11 cellular contexts compared by ENCODE assay signal in genomic region chr6:12163149-12163548, GRCh38.
A peak's percentile ranks its signal among the peaks of the same experiment; 100 is the strongest.
DNase-seq lines count a peak whose midpoint lies in the region; ATAC-seq and TF ChIP-seq lines count a peak whose summit lies in the region.
"Had no signal": no experiment of that assay in that cellular context is flagged by ENCODE, and none has a peak within 500 bp of the region (broad histone marks: within the 10 kb centered on the region; RNA-seq: fewer than 3 reads in every experiment).

No MANE protein-coding gene starts in this region.

- H3K9me3 Mint-ChIP-seq in T-helper 1 cell treated with Interleukin-12 subunit alpha and Interleukin-12 subunit beta and Interleukin-4 antibody, amounts not matched to agents 30 μg/mL and 1 μg/mL, for 36 hours = no peaks in the 10 kb centered on the region
- H3K9me3 Mint-ChIP-seq in natural killer cell = no peaks in the 10 kb centered on the region
- H3K9me3 Mint-ChIP-seq: neural crest cell had no signal

- H3K4me1 ChIP-seq in left lung = no peaks in the 10 kb centered on the region
- no peaks in the 10 kb centered on the region for H3K4me1 ChIP-seq in colonic mucosa

- intact Hi-C loops in natural killer cell (cut with micrococcal nuclease) (no loop called here), left lung (cut with DNase I) (no loop called here), colonic mucosa (cut with DNase I) (no loop called here)

- H3K27me3 Mint-ChIP-seq in T-helper 1 cell treated with Interleukin-12 subunit alpha and Interleukin-12 subunit beta and Interleukin-4 antibody, amounts not matched to agents 30 μg/mL and 1 μg/mL, for 36 hours (ENCODE audit: low read depth) = no peaks in the 10 kb centered on the region
- H3K27me3 Mint-ChIP-seq in natural killer cell (ENCODE audit: low read depth in 2 of 2) = no peaks in the 10 kb centered on the region

- H3K9ac ChIP-seq in colonic mucosa (ENCODE audit: low read depth in 2 of 2, low read length in 2 of 2) = no peak overlapping the region

- H3K27ac Mint-ChIP-seq in T-helper 1 cell treated with Interleukin-12 subunit alpha and Interleukin-12 subunit beta and Interleukin-4 antibody, amounts not matched to agents 30 μg/mL and 1 μg/mL, for 36 hours = peak overlapping the region; percentile 39
- peak overlapping the region; percentile 10 to 21 for H3K27ac Mint-ChIP-seq in natural killer cell

- peaks cover 38% of the 10 kb centered on the region for H3K36me3 Mint-ChIP-seq in T-helper 1 cell treated with Interleukin-12 subunit alpha and Interleukin-12 subunit beta and Interleukin-4 antibody, amounts not matched to agents 30 μg/mL and 1 μg/mL, for 36 hours (ENCODE audit: low read depth)
- no peaks in the 10 kb centered on the region for H3K36me3 Mint-ChIP-seq in natural killer cell

- TF ChIP-seq CTCF in natural killer cell (IDR thresholded peaks at IDR 0.05) (no peak), left lung (IDR thresholded peaks at IDR 0.05) (no peak), colonic mucosa (IDR thresholded peaks at IDR 0.05) (no peak)

- H3K4me3 ChIP-seq in left lung (no peak overlapping the region), colonic mucosa (no peak overlapping the region)
- H3K4me3 ChIP-seq: cardiac muscle cell had no signal

- peaks cover 30% of the 10 kb centered on the region for H3K4me1 Mint-ChIP-seq in T-helper 1 cell treated with Interleukin-12 subunit alpha and Interleukin-12 subunit beta and Interleukin-4 antibody, amounts not matched to agents 30 μg/mL and 1 μg/mL, for 36 hours (ENCODE audit: low read depth)
- peaks cover 18 to 19% of the 10 kb centered on the region in 2 donors for H3K4me1 Mint-ChIP-seq in natural killer cell

- H3K27me3 ChIP-seq in left lung = no peaks in the 10 kb centered on the region
- H3K27me3 ChIP-seq in colonic mucosa = no peaks in the 10 kb centered on the region
- H3K27me3 ChIP-seq: cardiac muscle cell had no signal

- peak overlapping the region; percentile 23 for H3K4me3 Mint-ChIP-seq in T-helper 1 cell treated with Interleukin-12 subunit alpha and Interleukin-12 subunit beta and Interleukin-4 antibody, amounts not matched to agents 30 μg/mL and 1 μg/mL, for 36 hours
- peak overlapping the region; percentile 32 for H3K4me3 Mint-ChIP-seq in natural killer cell
- H3K4me3 Mint-ChIP-seq: neural crest cell had no signal

- DNase-seq in natural killer cell (no peak), left lung (no peak), GM19240 (ENCODE audit: insufficient read length, low spot score) (no peak), colonic mucosa (no peak)
- DNase-seq: NCI-H2029 had no signal

- no peak overlapping the region for H3K27ac ChIP-seq in left lung
- no peak overlapping the region for H3K27ac ChIP-seq in colonic mucosa
- H3K27ac ChIP-seq: cardiac muscle cell had no signal

- H3K36me3 ChIP-seq in left lung (peaks cover 0 to 28% of the 10 kb centered on the region in 2 donors), colonic mucosa (no peaks in the 10 kb centered on the region)

- H3K9me3 ChIP-seq in left lung (no peaks in the 10 kb centered on the region), colonic mucosa (no peaks in the 10 kb centered on the region)

- ATAC-seq in GM18873 (IDR thresholded peaks at IDR 0.05; ENCODE audit: low FRiP score, unreplicated experiment) = peak; percentile 52
- ATAC-seq in HG02884 (IDR thresholded peaks at IDR 0.05; ENCODE audit: unreplicated experiment) = peak; percentile 55
- ATAC-seq in natural killer cell = peak; percentile 59 to 98 (median 86)
- no peak for ATAC-seq in left lung
- ATAC-seq in HG03175 (IDR thresholded peaks at IDR 0.05; ENCODE audit: unreplicated experiment) = no peak

Comparison
In these comparisons a context has a peak if more than half of its experiments do, and no peak if none do; other contexts are left out.
1. ATAC-seq: peak in GM18873 (single experiment), HG02884 (single experiment) and natural killer cell (3 of 3); none in left lung (single experiment) and HG03175 (single experiment).